In genomic region chr11:78414321-78415051, GRCh38 we compare ENCODE assay signal across 8 cellular contexts. TPM values are rescaled to one million over a fixed set of nuclear protein-coding genes. Genes with fewer than 3 reads are reported as not detected.
DNase-seq lines count a peak whose midpoint lies in the region; ATAC-seq and TF ChIP-seq lines count a peak whose summit lies in the region.

No MANE protein-coding gene starts in this region.

- TF ChIP-seq RAD21 in HCT116 (IDR thresholded peaks at IDR 0.05; ENCODE audit: low read depth), result peak; percentile 47

- H2AFZ ChIP-seq in HCT116 (ENCODE audit: low read depth, low read length, poor library complexity, severe bottlenecking), result no peak overlapping the region

- no peaks in the 10 kb centered on the region for H3K9me2 ChIP-seq in HCT116 (ENCODE audit: insufficient read depth)

- ATAC-seq in HCT116 (no peak), lower lobe of right lung (no peak), GM18870 (IDR thresholded peaks at IDR 0.05; ENCODE audit: unreplicated experiment) (no peak), HG03135 (IDR thresholded peaks at IDR 0.05; ENCODE audit: unreplicated experiment) (no peak)

- H3K9me3 ChIP-seq in HCT116 (ENCODE audit: control insufficient read depth in 1 of 2, insufficient read depth in 1 of 2, low read depth in 1 of 2, low read length in 2 of 2) (no peaks in the 10 kb centered on the region; a peak in 1 of 4 replicates), lower lobe of right lung (peaks cover 13% of the 10 kb centered on the region)
- H3K9me3 ChIP-seq in effector memory CD4-positive, alpha-beta T cell (ENCODE audit: control insufficient read depth, low read length), result no peaks in the 10 kb centered on the region

- H3K4me2 ChIP-seq in HCT116 (ENCODE audit: low read length), result no peak overlapping the region

- RAD21 ChIA-PET in HCT116 (lab: Charles Lee; ENCODE audit: low non-redundant PET in 1 of 2, low total read pairs in 2 of 2, uncharacterized antibody in 2 of 2, unreplicated experiment in 2 of 2), result no interaction called here

- H3K4me1 ChIP-seq in HCT116 (ENCODE audit: control insufficient read depth in 1 of 2, insufficient read depth in 2 of 2, low read length in 2 of 2), result peaks cover 5 to 19% of the 10 kb centered on the region in 2 experiments; a peak in 3 of 4 replicates
- H3K4me1 ChIP-seq in lower lobe of right lung, result peaks cover 32% of the 10 kb centered on the region
- H3K4me1 ChIP-seq in effector memory CD4-positive, alpha-beta T cell (ENCODE audit: control insufficient read depth, insufficient read depth, low read length, poor library complexity, severe bottlenecking), result peaks cover 7% of the 10 kb centered on the region

- peak; percentile 63 for TF ChIP-seq CTCF in BJ (IDR thresholded peaks at IDR 0.05; ENCODE audit: insufficient read depth, low read depth, low read length)
- peak; percentile 45 to 63 (median 62); a peak in 5 of 6 replicates for TF ChIP-seq CTCF in HCT116 (IDR thresholded peaks at IDR 0.05 in 2 of 3, conservative IDR thresholded peaks at IDR 0.05 in 1 of 3; ENCODE audit: borderline replicate concordance in 1 of 3, insufficient read depth in 1 of 3, low read depth in 2 of 3, low read length in 2 of 3)
- TF ChIP-seq CTCF in lower lobe of right lung (IDR thresholded peaks at IDR 0.05), result peak; percentile 53

- CTCF ChIA-PET in BJ (lab: Yijun Ruan, JAX) (interaction anchor here (0.8 to 5.9 kb wide), 6 partner anchors 8 to 201 kb away, joined by 3 to 50 read pairs (median 9); partner anchors contain the start of gene NARS2), HCT116 (lab: Charles Lee) (interaction anchor here (1.2 to 3.3 kb wide), 2 partner anchors 14 to 150 kb away, joined by 3 to 17 read pairs; no protein-coding TSS in a partner anchor)

- POLR2A ChIA-PET in BJ (lab: Charles Lee), result no interaction called here
- POLR2A ChIA-PET in HCT116 (lab: Charles Lee), result no interaction called here

- H3K9ac ChIP-seq in HCT116 (ENCODE audit: low read length), result no peak overlapping the region

- no peak for TF ChIP-seq POLR2A in HCT116 (IDR thresholded peaks at IDR 0.05; ENCODE audit: borderline replicate concordance, extremely low read depth, insufficient read depth, insufficient read length)

- intact Hi-C loops in HCT116 (cut with micrococcal nuclease) (no loop called here), lower lobe of right lung (cut with DNase I) (loop anchor here (10.0 kb wide), 1 partner anchor 150 kb away; no protein-coding TSS in a partner anchor)

- H3K36me3 ChIP-seq in BJ (ENCODE audit: control insufficient read depth, insufficient read depth, low read length), result no peaks in the 10 kb centered on the region
- no peaks in the 10 kb centered on the region for H3K36me3 ChIP-seq in HCT116 (ENCODE audit: control insufficient read depth in 1 of 2, insufficient read depth in 2 of 2, low read length in 2 of 2)
- no peaks in the 10 kb centered on the region for H3K36me3 ChIP-seq in lower lobe of right lung
- H3K36me3 ChIP-seq in effector memory CD4-positive, alpha-beta T cell (ENCODE audit: control insufficient read depth, insufficient read depth, low read length), result no peaks in the 10 kb centered on the region

- H3K4me3 ChIP-seq in BJ (ENCODE audit: low read depth, low read length) (no peak overlapping the region), HCT116 (replicated peaks in 1 of 2; ENCODE audit: low read depth in 1 of 2, low read length in 2 of 2) (no peak overlapping the region), lower lobe of right lung (no peak overlapping the region)
- H3K4me3 ChIP-seq in effector memory CD4-positive, alpha-beta T cell (ENCODE audit: insufficient read depth, low read depth, low read length, poor library complexity, severe bottlenecking), result no peak overlapping the region

- no peaks in the 10 kb centered on the region for H4K20me1 ChIP-seq in HCT116 (ENCODE audit: insufficient read depth)

- H3K79me2 ChIP-seq in HCT116 (ENCODE audit: insufficient read depth, low read length), result no peaks in the 10 kb centered on the region

- BruUV-seq in HCT116 (replicated peaks; lab: Mats Ljungman, UMichigan), result no TSS peak

- H3K27ac ChIP-seq in HCT116 (ENCODE audit: low read depth, low read length) (no peak overlapping the region), lower lobe of right lung (no peak overlapping the region)
- no peak overlapping the region for H3K27ac ChIP-seq in effector memory CD4-positive, alpha-beta T cell (ENCODE audit: insufficient read depth, low read length, poor library complexity, severe bottlenecking)

- DNase-seq in BJ (ENCODE audit: low read depth), result no peak
- no peak for DNase-seq in HCT116 (ENCODE audit: low read depth, low spot score)
- peak; percentile 31 for DNase-seq in amniotic epithelial cell (ENCODE audit: low read depth)
- no peak for DNase-seq in lower lobe of right lung
- DNase-seq in effector memory CD4-positive, alpha-beta T cell, result no peak
- DNase-seq in epidermal melanocyte (ENCODE audit: insufficient read length, low spot score), result no peak

- H3K27me3 ChIP-seq in BJ (ENCODE audit: control insufficient read depth, insufficient read depth, low read length) (no peaks in the 10 kb centered on the region), HCT116 (ENCODE audit: insufficient read depth, low read length) (no peaks in the 10 kb centered on the region), lower lobe of right lung (ENCODE audit: low read depth) (no peaks in the 10 kb centered on the region)
- H3K27me3 ChIP-seq in effector memory CD4-positive, alpha-beta T cell (replicated peaks; ENCODE audit: control insufficient read depth, insufficient read depth, low read length, poor library complexity, severe bottlenecking), result no peaks in the 10 kb centered on the region

TF ChIP-seq in HCT116, 20 proteins besides CTCF, POLR2A, EP300 and RAD21:
- TF ChIP-seq SP1 (IDR thresholded peaks at IDR 0.05; ENCODE audit: low read depth) (no peak), TCF7L2 (IDR thresholded peaks at IDR 0.05; ENCODE audit: borderline replicate concordance, extremely low read depth, insufficient read depth, insufficient read length) (no peak), CBX3 (IDR thresholded peaks at IDR 0.05; ENCODE audit: low read depth) (no peak), ELF1 (IDR thresholded peaks at IDR 0.05; ENCODE audit: borderline replicate concordance, low read depth) (no peak), SIN3A (IDR thresholded peaks at IDR 0.05; ENCODE audit: low read depth) (no peak), EZH2phosphoT487 (IDR thresholded peaks at IDR 0.05; ENCODE audit: borderline replicate concordance) (no peak), MAX (IDR thresholded peaks at IDR 0.05) (no peak), ATF3 (IDR thresholded peaks at IDR 0.05) (no peak), EZH2 (IDR thresholded peaks at IDR 0.05) (no peak), POLR2AphosphoS5 (IDR thresholded peaks at IDR 0.05; ENCODE audit: low read depth, low read length) (no peak), ZFX (IDR thresholded peaks at IDR 0.05) (no peak), CEBPB (IDR thresholded peaks at IDR 0.05; ENCODE audit: low read depth) (no peak), FOSL1 (IDR thresholded peaks at IDR 0.05; ENCODE audit: low read depth) (no peak), EGR1 (IDR thresholded peaks at IDR 0.05; ENCODE audit: low read depth) (no peak)
TF ChIP-seq in HCT116: peak in this region for 0.

RNA-seq across cellular contexts. Expression of gene GAB2, which starts 3.1 kb away (rescaled TPM):
- 8.4 and 12.2 TPM in 2 replicates for polyA plus RNA-seq in BJ (2011; rRNA removed)
- polyA minus RNA-seq in BJ (2011; rRNA and poly(A)+ RNA removed), result 12.1 and 13.9 TPM in 2 replicates
- total RNA-seq in HCT116 (2021; ENCODE audit: unreplicated experiment) (1.9 TPM), lower lobe of right lung (64.2 TPM)
- polyA plus RNA-seq in HCT116 (2012), result 1.6 and 2.0 TPM in 2 replicates

Comparison
In these comparisons a context has a peak if more than half of its experiments do, and no peak if none do; other contexts are left out.
1. RNA of gene GAB2, which starts 3.1 kb away (total RNA-seq): 64.2 TPM in lower lobe of right lung (single experiment); 1.9 TPM in HCT116 (single experiment); every median in the first group is over 10 times any median in the second.
2. Peak in every context shown above with its lines, with median percentiles within 50 percentile points of each other: CTCF ChIP-seq.